ENCODE assay signal across 17 cellular contexts in the genomic region with DNA sequence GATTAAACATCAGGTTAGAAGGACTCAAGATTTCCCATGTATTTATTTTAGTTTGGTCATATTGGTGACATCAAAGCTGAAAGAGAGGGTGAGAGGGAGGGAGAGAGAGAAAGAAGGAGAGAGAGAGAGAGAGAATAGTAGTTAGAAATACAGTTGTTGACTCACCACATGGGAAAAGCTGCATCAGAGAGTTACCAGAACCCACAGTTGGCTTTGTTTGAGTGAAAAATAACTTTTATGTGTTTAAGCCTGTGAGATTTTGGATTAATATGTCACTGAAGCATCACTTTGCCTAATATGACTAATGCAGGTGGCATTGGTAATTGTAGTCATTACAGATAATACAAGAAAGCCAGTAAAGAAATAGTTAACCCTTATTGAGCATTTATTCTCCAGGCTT.
DNase-seq lines count a peak whose midpoint lies in the region; TF ChIP-seq lines count a peak whose summit lies in the region.
"Had no signal": no experiment of that assay in that cellular context is flagged by ENCODE, and none has a peak within 500 bp of the region (broad histone marks: within the 10 kb centered on the region; RNA-seq: fewer than 3 reads in every experiment).

No MANE protein-coding gene starts in this region.

- H3K27ac ChIP-seq in GM23248 (no peak overlapping the region), MM.1S (ENCODE audit: low read length) (no peak overlapping the region)
- H3K27ac ChIP-seq: BLaER1, PC-9 had no signal

- H3F3A ChIP-seq in GM23248 (ENCODE audit: insufficient read depth) (0 out of 2 replicates have a peak, but pooled peaks cover 3% of the 10 kb centered on the region), MM.1S (ENCODE audit: insufficient read depth, low read length) (no peaks in the 10 kb centered on the region)

- TF ChIP-seq POLR2A in erythroblast (IDR thresholded peaks at IDR 0.05; ENCODE audit: low read length), result no peak

- H3K79me2 ChIP-seq in GM23248 (ENCODE audit: insufficient read depth) (no peaks in the 10 kb centered on the region), MM.1S (ENCODE audit: low read length) (no peaks in the 10 kb centered on the region)

- TF ChIP-seq CTCF in retinal pigment epithelial cell (conservative IDR thresholded peaks at IDR 0.05; ENCODE audit: low read depth, low read length), result no peak
- TF ChIP-seq CTCF in MM.1S (IDR thresholded peaks at IDR 0.05; ENCODE audit: low read length), result no peak

- H3K4me2 ChIP-seq in GM23248 (ENCODE audit: unreplicated experiment) (no peak overlapping the region), MM.1S (ENCODE audit: low read depth, low read length) (no peak overlapping the region)
- H3K4me2 ChIP-seq: BLaER1, PC-9 had no signal

- H3K9ac ChIP-seq in GM23248 (no peak overlapping the region), MM.1S (ENCODE audit: low read length) (no peak overlapping the region)
- H3K9ac ChIP-seq: BLaER1 had no signal

- H2AFZ ChIP-seq in GM23248 (no peak overlapping the region), MM.1S (ENCODE audit: low read length) (no peak overlapping the region)
- H2AFZ ChIP-seq: PC-9 had no signal

- H3K36me3 ChIP-seq in GM23248 (ENCODE audit: low read depth), result no peaks in the 10 kb centered on the region
- no peaks in the 10 kb centered on the region for H3K36me3 ChIP-seq in MM.1S (replicated peaks; ENCODE audit: insufficient read depth, low read length)
- H3K36me3 ChIP-seq: BLaER1 had no signal

- no peaks in the 10 kb centered on the region for H3K9me2 ChIP-seq in GM23248 (ENCODE audit: insufficient read depth)
- no peaks in the 10 kb centered on the region for H3K9me2 ChIP-seq in MM.1S (replicated peaks; ENCODE audit: insufficient read depth, low read length)

- no peaks in the 10 kb centered on the region for H4K20me1 ChIP-seq in GM23248 (ENCODE audit: insufficient read depth)
- H4K20me1 ChIP-seq in MM.1S (ENCODE audit: insufficient read depth, low read length), result no peaks in the 10 kb centered on the region
- H4K20me1 ChIP-seq: BLaER1 had no signal

- H3K4me1 ChIP-seq in GM23248 (ENCODE audit: insufficient read depth), result no peaks in the 10 kb centered on the region
- no peaks in the 10 kb centered on the region for H3K4me1 ChIP-seq in MM.1S (ENCODE audit: low read length)
- H3K4me1 ChIP-seq: BLaER1 had no signal

- H3K27me3 ChIP-seq in GM23248 (replicated peaks; ENCODE audit: insufficient read depth), result no peaks in the 10 kb centered on the region; the same call in 1 of the 2 replicates
- H3K27me3 ChIP-seq in MM.1S (replicated peaks; ENCODE audit: insufficient read depth, low read length), result no peaks in the 10 kb centered on the region
- H3K27me3 ChIP-seq: BLaER1 had no signal

- in situ Hi-C loops in GM23248 (cut with MboI), result no loop called here

- no peak overlapping the region for H3K4me3 ChIP-seq in GM23248
- H3K4me3 ChIP-seq in retinal pigment epithelial cell (ENCODE audit: low read length), result no peak overlapping the region
- no peak overlapping the region for H3K4me3 ChIP-seq in MM.1S (ENCODE audit: low read length)
- H3K4me3 ChIP-seq: BLaER1, PC-9 had no signal

- no peaks in the 10 kb centered on the region for H3K9me3 ChIP-seq in GM23248 (ENCODE audit: low read depth)
- no peaks in the 10 kb centered on the region for H3K9me3 ChIP-seq in MM.1S (replicated peaks; ENCODE audit: insufficient read depth, low read length)

- peak; percentile 47 for DNase-seq in GM23248
- peak; percentile 30 for DNase-seq in astrocyte of the hippocampus (ENCODE audit: low read depth, low spot score)
- peak; percentile 43 for DNase-seq in iris pigment epithelial cell (ENCODE audit: low read depth)
- peak; percentile 2 for DNase-seq in retinal pigment epithelial cell (ENCODE audit: low read depth)
- no peak for DNase-seq in stimulated activated naive CD4-positive, alpha-beta T cell (lab: John Stamatoyannopoulos, UW)
- DNase-seq in mesenteric fat pad (ENCODE audit: low spot score), result no peak
- DNase-seq in MM.1S, result no peak
- DNase-seq in erythroblast (lab: John Stamatoyannopoulos, UW), result no peak
- DNase-seq: CD8-positive, alpha-beta T cell; DMS79; KBM-7; NCI-H1436; NCI-H2081 treated with DMSO at 0.1 percent for 48 hours; NCI-H510A; NCI-H774; PC-9 had no signal

Comparison
In these comparisons a context has a peak if more than half of its experiments do, and no peak if none do; other contexts are left out.
1. DNase-seq: peak in GM23248 (single experiment), astrocyte of the hippocampus (single experiment), iris pigment epithelial cell (single experiment) and retinal pigment epithelial cell (single experiment); none in stimulated activated naive CD4-positive, alpha-beta T cell (0 of 6), mesenteric fat pad (single experiment), MM.1S (single experiment) and erythroblast (0 of 2).